16 cellular contexts compared by ENCODE assay signal in the genomic region with DNA sequence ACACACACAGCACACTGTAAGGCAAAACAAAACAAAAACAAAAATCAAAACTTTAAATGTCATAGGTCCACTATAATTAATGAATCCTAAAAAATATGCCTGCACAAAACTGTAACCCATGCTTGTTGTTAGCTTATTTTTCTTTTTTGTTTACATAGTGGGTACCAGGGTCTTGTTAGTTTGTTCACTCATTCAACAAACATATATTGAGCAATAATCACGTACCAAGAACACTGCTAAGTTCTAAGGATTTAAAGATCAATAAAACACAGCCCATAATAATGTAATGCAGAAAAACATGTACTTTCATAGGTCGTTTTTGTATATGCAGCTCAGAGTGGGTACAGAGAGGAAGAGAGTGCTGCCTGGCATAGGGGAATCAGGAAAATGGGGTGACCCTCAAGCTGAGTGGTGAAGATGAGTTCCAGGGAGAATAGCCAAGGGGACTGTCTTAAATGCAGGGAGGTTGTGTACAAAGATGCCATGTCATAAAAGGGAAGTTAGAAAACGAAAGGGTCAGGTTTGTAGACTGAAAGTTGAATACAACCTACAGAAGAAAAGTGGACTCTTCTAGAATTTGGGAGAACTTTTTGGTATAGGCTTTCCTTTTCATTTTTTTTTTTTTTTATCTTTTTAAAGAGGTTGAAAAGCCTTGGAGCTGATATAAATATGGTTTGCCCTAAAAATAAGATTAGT.
DNase-seq lines count a peak whose midpoint lies in the region; ATAC-seq and TF ChIP-seq lines count a peak whose summit lies in the region.
"Had no signal": no experiment of that assay in that cellular context is flagged by ENCODE, and none has a peak within 500 bp of the region (broad histone marks: within the 10 kb centered on the region; RNA-seq: fewer than 3 reads in every experiment).

No MANE protein-coding gene starts in this region.

- no peak for TF ChIP-seq POLR2A in breast epithelium (IDR thresholded peaks at IDR 0.05)
- TF ChIP-seq POLR2A in gastrocnemius medialis (IDR thresholded peaks at IDR 0.05): no peak

- H3K4me1 Mint-ChIP-seq in MCF 10A (ENCODE audit: insufficient read depth, unreplicated experiment): peaks cover 32% of the 10 kb centered on the region

- no peak overlapping the region for H3K4me3 ChIP-seq in breast epithelium
- no peak overlapping the region for H3K4me3 ChIP-seq in gastrocnemius medialis

- ATAC-seq in left lobe of liver (peak; percentile 10), HG02759 (IDR thresholded peaks at IDR 0.05; ENCODE audit: unreplicated experiment) (no peak), gastrocnemius medialis (no peak)
- ATAC-seq: HCT116 had no signal

- BruUV-seq in MCF 10A (replicated peaks; lab: Mats Ljungman, UMichigan): no TSS peak

- no peak overlapping the region for H3K27ac ChIP-seq in breast epithelium
- H3K27ac ChIP-seq in substantia nigra (ENCODE audit: low read depth, low read length, poor library complexity, severe bottlenecking): no peak overlapping the region
- no peak overlapping the region for H3K27ac ChIP-seq in gastrocnemius medialis
- H3K27ac ChIP-seq: HL-60 had no signal

- no peaks in the 10 kb centered on the region for H3K27me3 Mint-ChIP-seq in MCF 10A (ENCODE audit: insufficient read depth, unreplicated experiment)
- H3K27me3 Mint-ChIP-seq: CD4-positive, alpha-beta T cell had no signal

- H3K27me3 ChIP-seq in breast epithelium: no peaks in the 10 kb centered on the region
- no peaks in the 10 kb centered on the region for H3K27me3 ChIP-seq in gastrocnemius medialis

- H3K36me3 ChIP-seq in breast epithelium (no peaks in the 10 kb centered on the region), gastrocnemius medialis (no peaks in the 10 kb centered on the region)

- POLR2A ChIA-PET in MCF 10A (lab: Yijun Ruan, JAX): interaction anchor here (1.2 to 1.7 kb wide), 2 partner anchors 9 to 11 kb away, joined by 3 to 5 read pairs; no protein-coding TSS in a partner anchor

- H3K36me3 Mint-ChIP-seq in MCF 10A (ENCODE audit: insufficient read depth, unreplicated experiment): no peaks in the 10 kb centered on the region

- no peaks in the 10 kb centered on the region for H3K9me3 Mint-ChIP-seq in MCF 10A (ENCODE audit: unreplicated experiment)

- no peak overlapping the region for H3K4me3 Mint-ChIP-seq in MCF 10A (ENCODE audit: unreplicated experiment)
- H3K4me3 Mint-ChIP-seq: CD4-positive, alpha-beta T cell had no signal

- TF ChIP-seq CTCF in MCF 10A (IDR thresholded peaks at IDR 0.05; ENCODE audit: unreplicated experiment) (no peak), breast epithelium (IDR thresholded peaks at IDR 0.05) (no peak), gastrocnemius medialis (IDR thresholded peaks at IDR 0.05 in 4 of 5, conservative IDR thresholded peaks at IDR 0.05 in 1 of 5) (no peak)

- intact Hi-C loops in MCF 10A (cut with micrococcal nuclease) (no loop called here), breast epithelium (cut with DNase I; ENCODE audit: low total_unique reads) (no loop called here), gastrocnemius medialis (cut with DNase I; ENCODE audit: low total_unique reads) (no loop called here)

- H3K9me3 ChIP-seq in breast epithelium: no peaks in the 10 kb centered on the region
- H3K9me3 ChIP-seq in gastrocnemius medialis: no peaks in the 10 kb centered on the region

- H3K4me1 ChIP-seq in breast epithelium (no peaks in the 10 kb centered on the region), gastrocnemius medialis (no peaks in the 10 kb centered on the region)

- no peak for DNase-seq in MCF 10A (ENCODE audit: unreplicated experiment)
- DNase-seq in breast epithelium (ENCODE audit: low spot score in 2 of 2): no peak
- peak; percentile 19 to 23 for DNase-seq in Kasumi-1 (lab: John Stamatoyannopoulos, UW)
- DNase-seq in OCI-M1 (lab: John Stamatoyannopoulos, UW): peak; percentile 82
- DNase-seq in left lobe of liver (ENCODE audit: low spot score): no peak
- no peak for DNase-seq in substantia nigra (lab: John Stamatoyannopoulos, UW)
- no peak for DNase-seq in gastrocnemius medialis
- DNase-seq: ACHN; C1 segment of cervical spinal cord; Calu3; CD4-positive, alpha-beta T cell; DMS 273 treated with DMSO at 0.1 percent for 48 hours; KBM-7 had no signal

- CTCF ChIA-PET in MCF 10A (lab: Yijun Ruan, JAX): no interaction called here

- in situ Hi-C loops in gastrocnemius medialis (cut with MboI; ENCODE audit: low sequenced_read_pairs in 4 of 4): no loop called here

- H3K27ac Mint-ChIP-seq in MCF 10A (ENCODE audit: low read depth, unreplicated experiment): peak overlapping the region; percentile 54
- H3K27ac Mint-ChIP-seq: CD4-positive, alpha-beta T cell had no signal

Comparison
In these comparisons a context has a peak if more than half of its experiments do, and no peak if none do; other contexts are left out.
1. DNase-seq: peak in Kasumi-1 (2 of 2) and OCI-M1 (single experiment); none in MCF 10A (single experiment), breast epithelium (0 of 2), left lobe of liver (single experiment), substantia nigra (0 of 49) and gastrocnemius medialis (0 of 2).